ENCODE assay signal across 11 cellular contexts in the genomic region with DNA sequence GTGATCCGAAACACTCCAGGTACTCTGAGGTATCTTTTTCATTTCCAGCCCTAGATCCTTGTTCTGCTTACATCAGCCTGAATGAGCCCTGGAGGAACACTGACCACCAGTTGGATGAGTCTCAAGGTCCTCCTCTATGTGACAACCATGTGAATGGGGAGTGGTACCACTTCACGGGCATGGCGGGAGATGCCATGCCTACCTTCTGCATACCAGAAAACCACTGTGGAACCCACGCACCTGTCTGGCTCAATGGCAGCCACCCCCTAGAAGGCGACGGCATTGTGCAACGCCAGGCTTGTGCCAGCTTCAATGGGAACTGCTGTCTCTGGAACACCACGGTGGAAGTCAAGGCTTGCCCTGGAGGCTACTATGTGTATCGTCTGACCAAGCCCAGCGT. TPM values are rescaled to one million over a fixed set of nuclear protein-coding genes. Genes with fewer than 3 reads are reported as not detected.
"Had no signal": no experiment of that assay in that cellular context is flagged by ENCODE, and none has a peak within 500 bp of the region (broad histone marks: within the 10 kb centered on the region; RNA-seq: fewer than 3 reads in every experiment).

No MANE protein-coding gene starts in this region.

- DNase-seq: GM23248, GOT3, H7, HFFc6, IMR-90, KBM-7 had no signal

- H2AFZ ChIP-seq: GM23248 had no signal

- H3K27ac ChIP-seq: GM23248, HL-60 had no signal

- H3K4me3 Mint-ChIP-seq: HFFc6 had no signal

- H3K27ac Mint-ChIP-seq: HFFc6 had no signal

- H3K9ac ChIP-seq: GM23248 had no signal

- H3K9me3 ChIP-seq: HAP-1 had no signal

- ATAC-seq: HCT116 had no signal

- H3K9me3 Mint-ChIP-seq: HFFc6 had no signal

- H3K4me3 ChIP-seq: GM23248, HAP-1 had no signal

- H3K36me3 ChIP-seq: HAP-1 had no signal

RNA-seq across cellular contexts. Expression of gene OIT3, which starts 5.1 kb away (rescaled TPM):
- total RNA-seq: GM23248, H4, HFFc6, HT1080, IMR-90 had no signal
- polyA plus RNA-seq: GM23248, IMR-90 had no signal

RNA-seq across cellular contexts. Expression of gene PLA2G12B, which starts 56.0 kb away (rescaled TPM):
- total RNA-seq: GM23248, H4, HFFc6, HT1080, IMR-90 had no signal
- polyA plus RNA-seq: GM23248, IMR-90 had no signal
